In the genomic region with DNA sequence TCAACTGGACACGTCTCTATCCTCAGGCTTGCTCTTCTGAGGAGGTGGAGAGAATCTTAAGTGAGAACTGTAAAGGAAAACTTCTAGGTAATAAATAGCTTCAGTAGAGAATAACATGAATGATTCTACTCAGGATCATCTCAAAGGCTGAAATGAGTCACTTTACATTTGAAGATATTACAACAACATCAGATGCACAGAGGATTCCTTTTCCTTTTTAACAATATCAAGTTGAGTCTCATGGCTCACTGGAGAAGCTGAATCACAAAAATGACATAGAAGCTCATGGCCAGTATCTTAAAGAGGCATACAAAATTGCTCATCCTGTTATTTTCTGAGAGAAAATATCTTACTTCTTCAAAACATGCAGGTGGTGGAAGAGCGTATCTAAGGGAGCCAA, we compare ENCODE assay signal across 17 cellular contexts.
"Had no signal": no experiment of that assay in that cellular context is flagged by ENCODE, and none has a peak within 500 bp of the region (broad histone marks: within the 10 kb centered on the region; RNA-seq: fewer than 3 reads in every experiment).

No MANE protein-coding gene starts in this region.

- H3K27me3 ChIP-seq: breast epithelium, esophagus squamous epithelium, heart left ventricle, ovary, tibial artery, vagina had no signal

- ATAC-seq: activated CD8-positive, alpha-beta T cell treated with anti-CD3 and anti-CD28 coated beads for 36 hours had no signal

- H3K4me1 Mint-ChIP-seq: activated naive CD4-positive, alpha-beta T cell treated with anti-CD3 and anti-CD28 coated beads, Interleukin-2, amount 50 U/mL, for 24 hours; neural crest cell had no signal

- H3K27ac Mint-ChIP-seq: activated CD8-positive, alpha-beta T cell treated with anti-CD3 and anti-CD28 coated beads for 36 hours; activated naive CD4-positive, alpha-beta T cell treated with anti-CD3 and anti-CD28 coated beads, Interleukin-2, amount 50 U/mL, for 24 hours; activated T-helper 2 cell treated with anti-CD3 and anti-CD28 coated beads, Interferon-gamma antibody, Interleukin-2, Interleukin-4, amounts not matched to agents 10 μg/mL and 5 μg/mL and 100 μg/mL, durations not matched to agents 14 hours and 24 hours and 36 hours; mesothelial cell of epicardium had no signal

- H3K9me3 ChIP-seq: breast epithelium, esophagus squamous epithelium, heart left ventricle, ovary, tibial artery, vagina had no signal

- H3K4me3 Mint-ChIP-seq: activated CD8-positive, alpha-beta T cell treated with anti-CD3 and anti-CD28 coated beads for 36 hours; activated naive CD4-positive, alpha-beta T cell treated with anti-CD3 and anti-CD28 coated beads, Interleukin-2, amount 50 U/mL, for 24 hours; mesothelial cell of epicardium; neural crest cell had no signal

- H3K36me3 ChIP-seq: breast epithelium, esophagus squamous epithelium, heart left ventricle, ovary, tibial artery, vagina had no signal

- H3K36me3 Mint-ChIP-seq: activated naive CD4-positive, alpha-beta T cell treated with anti-CD3 and anti-CD28 coated beads, Interleukin-2, amount 50 U/mL, for 24 hours; mesothelial cell of epicardium had no signal

- H3K27me3 Mint-ChIP-seq: activated CD8-positive, alpha-beta T cell treated with anti-CD3 and anti-CD28 coated beads for 36 hours; activated naive CD4-positive, alpha-beta T cell treated with anti-CD3 and anti-CD28 coated beads, Interleukin-2, amount 50 U/mL, for 24 hours had no signal

- H3K27ac ChIP-seq: breast epithelium, esophagus squamous epithelium, heart left ventricle, ovary, skin epidermis, tibial artery, vagina had no signal

- DNase-seq: activated CD4-positive, alpha-beta T cell treated with anti-CD3 and anti-CD28 coated beads for 1 hour; activated CD8-positive, alpha-beta memory T cell treated with anti-CD3 and anti-CD28 coated beads, Interleukin-2, amount 50 U/mL, for 4 hours; activated CD8-positive, alpha-beta T cell treated with anti-CD3 and anti-CD28 coated beads for 36 hours; anterior cingulate cortex; esophagus squamous epithelium; heart left ventricle; ovary; retina; T-helper 9 cell; tibial artery had no signal

- H3K4me1 ChIP-seq: breast epithelium, tibial artery had no signal

- H3K9me3 Mint-ChIP-seq: activated CD8-positive, alpha-beta T cell treated with anti-CD3 and anti-CD28 coated beads for 36 hours; activated naive CD4-positive, alpha-beta T cell treated with anti-CD3 and anti-CD28 coated beads, Interleukin-2, amount 50 U/mL, for 24 hours; activated T-helper 2 cell treated with anti-CD3 and anti-CD28 coated beads, Interferon-gamma antibody, Interleukin-2, Interleukin-4, amounts not matched to agents 10 μg/mL and 5 μg/mL and 100 μg/mL, durations not matched to agents 14 hours and 24 hours and 36 hours; mesothelial cell of epicardium; neural crest cell had no signal

- H3K4me3 ChIP-seq: breast epithelium, esophagus squamous epithelium, heart left ventricle, ovary, skin epidermis, tibial artery, vagina had no signal
